In genomic region chr11:116537736-116538135, GRCh38 we compare ENCODE assay signal across 30 cellular contexts.
"Had no signal": no experiment of that assay in that cellular context is flagged by ENCODE, and none has a peak within 500 bp of the region (broad histone marks: within the 10 kb centered on the region; RNA-seq: fewer than 3 reads in every experiment).

No MANE protein-coding gene starts in this region.

- H3K4me2 ChIP-seq: neural progenitor cell had no signal

- H3K4me3 ChIP-seq: left lung, lower lobe of right lung, neural progenitor cell, right atrium auricular region, right lobe of liver, spleen, suprapubic skin, thoracic aorta, tibial artery, upper lobe of right lung had no signal

- H3K4me3 Mint-ChIP-seq: mesothelial cell of epicardium; naive B cell; natural killer cell; nephron progenitor cell; neural progenitor cell; stimulated activated effector memory CD8-positive, alpha-beta T cell treated with anti-CD3 and anti-CD28 coated beads, Interleukin-12 subunit alpha, Interleukin-12 subunit beta, amount 100 ng/mL, for 72 hours; stimulated activated naive CD8-positive, alpha-beta T cell treated with anti-CD3 and anti-CD28 coated beads, Interleukin-15, Interleukin-2, amounts not matched to agents 100 ng/mL and 50 ng/mL, for 24 hours had no signal

- H3K36me3 Mint-ChIP-seq: mesothelial cell of epicardium; naive B cell; natural killer cell; stimulated activated effector memory CD8-positive, alpha-beta T cell treated with anti-CD3 and anti-CD28 coated beads, Interleukin-12 subunit alpha, Interleukin-12 subunit beta, amount 100 ng/mL, for 72 hours had no signal

- H3K79me2 ChIP-seq: parathyroid adenoma had no signal

- H3K9me3 ChIP-seq: left lung, lower lobe of right lung, neutrophil, right atrium auricular region, right lobe of liver, suprapubic skin, thoracic aorta, upper lobe of right lung had no signal

- FAIRE-seq: kidney, small intestine, urothelium cell line had no signal

- H2AFZ ChIP-seq: neural progenitor cell, parathyroid adenoma had no signal

- H3K27me3 ChIP-seq: neural progenitor cell, right atrium auricular region, right lobe of liver had no signal

- H3K36me3 ChIP-seq: left lung, lower lobe of right lung, neural progenitor cell, neutrophil, right atrium auricular region, right lobe of liver, spleen, suprapubic skin, thoracic aorta, tibial artery, upper lobe of right lung had no signal

- H3K4me1 ChIP-seq: left lung, lower lobe of right lung, parathyroid adenoma, right atrium auricular region, right lobe of liver, spleen, suprapubic skin, tibial artery, upper lobe of right lung had no signal

- H3K4me1 Mint-ChIP-seq: mesothelial cell of epicardium; naive B cell; natural killer cell; stimulated activated effector memory CD8-positive, alpha-beta T cell treated with anti-CD3 and anti-CD28 coated beads, Interleukin-12 subunit alpha, Interleukin-12 subunit beta, amount 100 ng/mL, for 72 hours had no signal

- DNase-seq: hippocampal formation; kidney; left colon; left lung; lower lobe of right lung; mammary epithelial cell; mesenchymal stem cell; naive B cell; natural killer cell; nephron progenitor cell; occipital lobe; small intestine; spleen; stimulated activated CD4-positive, alpha-beta T cell treated with anti-CD3 and anti-CD28 coated beads, Interleukin-4, amount 100 ng/mL, for 24 hours; stimulated activated naive CD4-positive, alpha-beta T cell; trophoblast cell; upper lobe of right lung had no signal

- ATAC-seq: left colon; left lung; lower lobe of right lung; natural killer cell; right lobe of liver; stimulated activated effector memory CD8-positive, alpha-beta T cell treated with anti-CD3 and anti-CD28 coated beads, Interleukin-12 subunit alpha, Interleukin-12 subunit beta, amount 100 ng/mL, for 72 hours; upper lobe of right lung had no signal

- H3K9ac ChIP-seq: neural progenitor cell, parathyroid adenoma had no signal

- H3K27ac ChIP-seq: left lung, lower lobe of right lung, neural progenitor cell, neutrophil, parathyroid adenoma, right atrium auricular region, right lobe of liver, spleen, suprapubic skin, thoracic aorta, tibial artery, upper lobe of right lung had no signal

- H3K27ac Mint-ChIP-seq: mesothelial cell of epicardium; natural killer cell; nephron progenitor cell; neural progenitor cell; progenitor cell of endocrine pancreas; stimulated activated effector memory CD8-positive, alpha-beta T cell treated with anti-CD3 and anti-CD28 coated beads, Interleukin-12 subunit alpha, Interleukin-12 subunit beta, amount 100 ng/mL, for 72 hours; stimulated activated naive CD8-positive, alpha-beta T cell treated with anti-CD3 and anti-CD28 coated beads, Interleukin-15, Interleukin-2, amounts not matched to agents 100 ng/mL and 50 ng/mL, for 24 hours had no signal

- H3K9me3 Mint-ChIP-seq: natural killer cell; stimulated activated effector memory CD8-positive, alpha-beta T cell treated with anti-CD3 and anti-CD28 coated beads, Interleukin-12 subunit alpha, Interleukin-12 subunit beta, amount 100 ng/mL, for 72 hours; stimulated activated naive CD8-positive, alpha-beta T cell treated with anti-CD3 and anti-CD28 coated beads, Interleukin-15, Interleukin-2, amounts not matched to agents 100 ng/mL and 50 ng/mL, for 24 hours had no signal
